Comparison of ENCODE assay signal across 2 cellular contexts in genomic region chr14:104758981-104759975, GRCh38.
TF ChIP-seq lines count a peak whose summit lies in the region.

No MANE protein-coding gene starts in this region.

TF ChIP-seq in GM23338, 12 proteins besides CTCF, POLR2A, EP300 and RAD21:
- TF ChIP-seq ZNF331 (CRISPR knock-in tag; IDR thresholded peaks at IDR 0.05; ENCODE audit: low read depth) (no peak), POLR2AphosphoS5 (IDR thresholded peaks at IDR 0.05; ENCODE audit: low read depth) (no peak), EZH2 (IDR thresholded peaks at IDR 0.05; ENCODE audit: low read depth, unreplicated experiment) (no peak), REST (IDR thresholded peaks at IDR 0.05; ENCODE audit: unreplicated experiment) (no peak), CREB1 (CRISPR knock-in tag; IDR thresholded peaks at IDR 0.05; ENCODE audit: low read depth) (no peak), EZH2phosphoT487 (IDR thresholded peaks at IDR 0.05; ENCODE audit: unreplicated experiment) (no peak), NANOG (IDR thresholded peaks at IDR 0.05; ENCODE audit: borderline replicate concordance) (no peak), ETS1 (IDR thresholded peaks at IDR 0.05) (no peak), ZNF462 (CRISPR knock-in tag; IDR thresholded peaks at IDR 0.05) (no peak)

TF ChIP-seq in GM12878, 131 proteins besides CTCF, POLR2A, EP300 and RAD21:
- TF ChIP-seq CEBPZ (IDR thresholded peaks at IDR 0.05; ENCODE audit: low read depth, low read length) (no peak), IKZF2 (IDR thresholded peaks at IDR 0.05) (no peak), STAT1 (conservative IDR thresholded peaks at IDR 0.05) (no peak), ZSCAN29 (IDR thresholded peaks at IDR 0.05) (no peak)
